Comparison of ENCODE assay signal across 1 cellular context in the genomic region with DNA sequence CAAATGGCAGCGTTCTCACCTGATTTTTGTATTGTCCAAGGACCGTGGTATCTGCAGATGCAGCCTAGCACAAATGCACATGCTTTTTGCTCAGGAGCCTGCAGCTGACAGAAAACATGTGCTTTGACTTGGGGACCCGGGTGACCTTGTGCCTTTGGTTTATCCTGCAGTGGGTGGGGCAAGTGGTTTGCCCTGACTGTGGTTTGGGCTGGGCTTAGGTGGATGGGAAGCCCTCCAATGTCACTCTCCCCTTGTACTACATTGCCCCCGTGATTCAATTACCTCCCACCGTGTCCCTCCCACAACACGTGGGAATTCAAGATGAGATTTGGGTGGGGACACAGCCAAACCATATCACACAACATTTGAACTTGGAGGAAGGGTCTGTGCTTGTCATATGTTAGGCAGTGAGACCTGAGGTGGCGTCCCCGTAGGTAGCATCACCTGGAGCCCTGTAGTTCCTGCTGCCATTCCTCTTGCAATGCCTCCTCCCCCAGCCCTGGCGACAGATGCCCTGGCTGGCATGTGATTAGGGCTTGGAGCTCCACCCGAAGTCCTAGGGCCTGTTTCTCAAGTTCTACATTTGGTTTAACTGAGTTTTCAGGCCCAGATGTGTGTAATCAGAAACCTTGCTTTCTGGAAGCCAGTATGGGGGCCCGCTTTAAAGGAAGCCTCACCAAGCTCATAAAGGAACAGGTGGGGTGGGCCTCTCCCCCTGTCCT.
TF ChIP-seq lines count a peak whose summit lies in the region.

No MANE protein-coding gene starts in this region.

TF ChIP-seq in GM12878, 131 proteins besides CTCF, POLR2A, EP300 and RAD21 (continues in another document):
- TF ChIP-seq MTA2 (IDR thresholded peaks at IDR 0.05; ENCODE audit: low read depth) (no peak), MXI1 (IDR thresholded peaks at IDR 0.05; ENCODE audit: low read depth, low read length) (peak; percentile 88), HDGF (IDR thresholded peaks at IDR 0.05) (no peak; the same call in 1 of the 2 replicates), ESRRA (IDR thresholded peaks at IDR 0.05; ENCODE audit: low read length) (no peak), YBX1 (IDR thresholded peaks at IDR 0.05) (no peak), RB1 (IDR thresholded peaks at IDR 0.05; ENCODE audit: borderline replicate concordance) (no peak), ZNF384 (IDR thresholded peaks at IDR 0.05; ENCODE audit: borderline replicate concordance, low read depth, low read length) (no peak), CBX5 (IDR thresholded peaks at IDR 0.05; ENCODE audit: low read depth) (no peak), ZNF274 (IDR thresholded peaks at IDR 0.05; ENCODE audit: insufficient read depth, insufficient read length) (no peak), BMI1 (IDR thresholded peaks at IDR 0.05; ENCODE audit: borderline replicate concordance) (no peak), SP1 (IDR thresholded peaks at IDR 0.05; ENCODE audit: low read depth, low read length) (no peak), NR2F1 (conservative IDR thresholded peaks at IDR 0.05) (peak; percentile 55), POU2F2 (IDR thresholded peaks at IDR 0.05; ENCODE audit: borderline replicate concordance, low read depth, low read length) (no peak), E2F8 (IDR thresholded peaks at IDR 0.05; ENCODE audit: low read depth, partially characterized antibody) (no peak), TARDBP (IDR thresholded peaks at IDR 0.05; ENCODE audit: borderline replicate concordance) (no peak), CREM (IDR thresholded peaks at IDR 0.05; ENCODE audit: low read depth) (no peak), FOXK2 (IDR thresholded peaks at IDR 0.05) (no peak), FOXM1 (IDR thresholded peaks at IDR 0.05; ENCODE audit: low read depth, low read length) (no peak), SKIL (IDR thresholded peaks at IDR 0.05; ENCODE audit: low read depth, poor library complexity, severe bottlenecking) (no peak), TAF1 (IDR thresholded peaks at IDR 0.05; ENCODE audit: borderline replicate concordance, low read depth, low read length) (no peak), SUZ12 (IDR thresholded peaks at IDR 0.05; ENCODE audit: unreplicated experiment) (no peak), NR2C1 (IDR thresholded peaks at IDR 0.05) (no peak), STAT1 (conservative IDR thresholded peaks at IDR 0.05) (no peak), EED (IDR thresholded peaks at IDR 0.05; ENCODE audit: low read depth) (no peak), ZBTB33 (IDR thresholded peaks at IDR 0.05) (no peak), POLR2AphosphoS5 (IDR thresholded peaks at IDR 0.05; ENCODE audit: low read length) (no peak; the same call in none of the 2 replicates), FOS (IDR thresholded peaks at IDR 0.05; ENCODE audit: borderline replicate concordance, extremely low read depth, insufficient read length) (no peak), RAD51 (IDR thresholded peaks at IDR 0.05) (peak; percentile 51), PML (IDR thresholded peaks at IDR 0.05; ENCODE audit: low read length) (no peak), ZBED1 (IDR thresholded peaks at IDR 0.05; ENCODE audit: borderline replicate concordance) (no peak), RUNX3 (IDR thresholded peaks at IDR 0.05; ENCODE audit: low read length) (peak; percentile 53), CHD1 (IDR thresholded peaks at IDR 0.05; ENCODE audit: low read depth, low read length) (0 out of 2 replicates have a peak, but pooled peaks have one; percentile 31), WRNIP1 (IDR thresholded peaks at IDR 0.05; ENCODE audit: borderline replicate concordance, low read depth, low read length) (no peak), ELK1 (IDR thresholded peaks at IDR 0.05; ENCODE audit: low read depth, low read length) (no peak), SIN3A (IDR thresholded peaks at IDR 0.05; ENCODE audit: low read depth, low read length) (0 out of 2 replicates have a peak, but pooled peaks have one; percentile 40), BHLHE40 (IDR thresholded peaks at IDR 0.05; ENCODE audit: borderline replicate concordance in 1 of 2, low read depth in 2 of 2, low read length in 1 of 2) (0 out of 4 replicates have a peak, but pooled peaks of 1 of the 2 experiments have one; percentile 5), CREB1 (IDR thresholded peaks at IDR 0.05; ENCODE audit: low read depth) (no peak), EGR1 (IDR thresholded peaks at IDR 0.05; ENCODE audit: borderline replicate concordance in 1 of 2, low read depth in 2 of 2, low read length in 2 of 2) (no peak)
- TF ChIP-seq, protein P1, sequence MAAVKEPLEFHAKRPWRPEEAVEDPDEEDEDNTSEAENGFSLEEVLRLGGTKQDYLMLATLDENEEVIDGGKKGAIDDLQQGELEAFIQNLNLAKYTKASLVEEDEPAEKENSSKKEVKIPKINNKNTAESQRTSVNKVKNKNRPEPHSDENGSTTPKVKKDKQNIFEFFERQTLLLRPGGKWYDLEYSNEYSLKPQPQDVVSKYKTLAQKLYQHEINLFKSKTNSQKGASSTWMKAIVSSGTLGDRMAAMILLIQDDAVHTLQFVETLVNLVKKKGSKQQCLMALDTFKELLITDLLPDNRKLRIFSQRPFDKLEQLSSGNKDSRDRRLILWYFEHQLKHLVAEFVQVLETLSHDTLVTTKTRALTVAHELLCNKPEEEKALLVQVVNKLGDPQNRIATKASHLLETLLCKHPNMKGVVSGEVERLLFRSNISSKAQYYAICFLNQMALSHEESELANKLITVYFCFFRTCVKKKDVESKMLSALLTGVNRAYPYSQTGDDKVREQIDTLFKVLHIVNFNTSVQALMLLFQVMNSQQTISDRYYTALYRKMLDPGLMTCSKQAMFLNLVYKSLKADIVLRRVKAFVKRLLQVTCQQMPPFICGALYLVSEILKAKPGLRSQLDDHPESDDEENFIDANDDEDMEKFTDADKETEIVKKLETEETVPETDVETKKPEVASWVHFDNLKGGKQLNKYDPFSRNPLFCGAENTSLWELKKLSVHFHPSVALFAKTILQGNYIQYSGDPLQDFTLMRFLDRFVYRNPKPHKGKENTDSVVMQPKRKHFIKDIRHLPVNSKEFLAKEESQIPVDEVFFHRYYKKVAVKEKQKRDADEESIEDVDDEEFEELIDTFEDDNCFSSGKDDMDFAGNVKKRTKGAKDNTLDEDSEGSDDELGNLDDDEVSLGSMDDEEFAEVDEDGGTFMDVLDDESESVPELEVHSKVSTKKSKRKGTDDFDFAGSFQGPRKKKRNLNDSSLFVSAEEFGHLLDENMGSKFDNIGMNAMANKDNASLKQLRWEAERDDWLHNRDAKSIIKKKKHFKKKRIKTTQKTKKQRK (IDR thresholded peaks at IDR 0.05; ENCODE audit: low read depth, low read length) = no peak
- TF ChIP-seq, protein P2, sequence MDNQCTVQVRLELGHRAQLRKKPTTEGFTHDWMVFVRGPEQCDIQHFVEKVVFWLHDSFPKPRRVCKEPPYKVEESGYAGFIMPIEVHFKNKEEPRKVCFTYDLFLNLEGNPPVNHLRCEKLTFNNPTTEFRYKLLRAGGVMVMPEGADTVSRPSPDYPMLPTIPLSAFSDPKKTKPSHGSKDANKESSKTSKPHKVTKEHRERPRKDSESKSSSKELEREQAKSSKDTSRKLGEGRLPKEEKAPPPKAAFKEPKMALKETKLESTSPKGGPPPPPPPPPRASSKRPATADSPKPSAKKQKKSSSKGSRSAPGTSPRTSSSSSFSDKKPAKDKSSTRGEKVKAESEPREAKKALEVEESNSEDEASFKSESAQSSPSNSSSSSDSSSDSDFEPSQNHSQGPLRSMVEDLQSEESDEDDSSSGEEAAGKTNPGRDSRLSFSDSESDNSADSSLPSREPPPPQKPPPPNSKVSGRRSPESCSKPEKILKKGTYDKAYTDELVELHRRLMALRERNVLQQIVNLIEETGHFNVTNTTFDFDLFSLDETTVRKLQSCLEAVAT (IDR thresholded peaks at IDR 0.05) = 0 out of 2 replicates have a peak, but pooled peaks have one; percentile 19
- TF ChIP-seq, protein P3, sequence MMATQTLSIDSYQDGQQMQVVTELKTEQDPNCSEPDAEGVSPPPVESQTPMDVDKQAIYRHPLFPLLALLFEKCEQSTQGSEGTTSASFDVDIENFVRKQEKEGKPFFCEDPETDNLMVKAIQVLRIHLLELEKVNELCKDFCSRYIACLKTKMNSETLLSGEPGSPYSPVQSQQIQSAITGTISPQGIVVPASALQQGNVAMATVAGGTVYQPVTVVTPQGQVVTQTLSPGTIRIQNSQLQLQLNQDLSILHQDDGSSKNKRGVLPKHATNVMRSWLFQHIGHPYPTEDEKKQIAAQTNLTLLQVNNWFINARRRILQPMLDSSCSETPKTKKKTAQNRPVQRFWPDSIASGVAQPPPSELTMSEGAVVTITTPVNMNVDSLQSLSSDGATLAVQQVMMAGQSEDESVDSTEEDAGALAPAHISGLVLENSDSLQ (IDR thresholded peaks at IDR 0.05) = no peak; the same call in 1 of the 2 replicates
- TF ChIP-seq, protein P4, sequence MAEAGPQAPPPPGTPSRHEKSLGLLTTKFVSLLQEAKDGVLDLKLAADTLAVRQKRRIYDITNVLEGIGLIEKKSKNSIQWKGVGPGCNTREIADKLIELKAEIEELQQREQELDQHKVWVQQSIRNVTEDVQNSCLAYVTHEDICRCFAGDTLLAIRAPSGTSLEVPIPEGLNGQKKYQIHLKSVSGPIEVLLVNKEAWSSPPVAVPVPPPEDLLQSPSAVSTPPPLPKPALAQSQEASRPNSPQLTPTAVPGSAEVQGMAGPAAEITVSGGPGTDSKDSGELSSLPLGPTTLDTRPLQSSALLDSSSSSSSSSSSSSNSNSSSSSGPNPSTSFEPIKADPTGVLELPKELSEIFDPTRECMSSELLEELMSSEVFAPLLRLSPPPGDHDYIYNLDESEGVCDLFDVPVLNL (IDR thresholded peaks at IDR 0.05; ENCODE audit: low read depth, low read length) = no peak
- TF ChIP-seq, protein P5, sequence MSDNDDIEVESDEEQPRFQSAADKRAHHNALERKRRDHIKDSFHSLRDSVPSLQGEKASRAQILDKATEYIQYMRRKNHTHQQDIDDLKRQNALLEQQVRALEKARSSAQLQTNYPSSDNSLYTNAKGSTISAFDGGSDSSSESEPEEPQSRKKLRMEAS (IDR thresholded peaks at IDR 0.05; ENCODE audit: low read depth, low read length) = peak; percentile 65; the same call in 1 of the 2 replicates
